ENCODE assay signal across 9 cellular contexts in the genomic region with DNA sequence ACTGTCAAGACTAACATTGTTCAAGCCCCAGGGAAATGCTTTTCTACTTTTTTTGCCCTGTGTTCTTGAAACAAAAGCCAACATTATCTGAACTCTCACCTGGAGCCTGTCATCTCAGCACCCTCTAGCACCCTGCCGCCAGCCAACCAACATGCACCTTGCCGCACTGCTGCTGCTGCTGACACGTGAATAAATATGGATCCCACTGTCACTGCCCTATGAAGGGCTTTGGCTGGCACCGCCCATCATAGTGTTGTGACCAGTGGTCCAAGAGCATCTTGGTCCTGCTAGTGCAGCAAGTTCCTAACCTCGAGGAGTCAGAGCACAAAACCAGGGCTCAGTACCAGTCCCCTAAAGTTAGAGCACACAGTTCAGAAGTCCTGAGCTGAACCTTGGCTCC.
"Had no signal": no experiment of that assay in that cellular context is flagged by ENCODE, and none has a peak within 500 bp of the region (broad histone marks: within the 10 kb centered on the region; RNA-seq: fewer than 3 reads in every experiment).

No MANE protein-coding gene starts in this region.

- DNase-seq: GM23248, GOT3, H7, H9, HCEC 1CT, HFFc6 had no signal

- H2AFZ ChIP-seq: GM23248, GM23338 had no signal

- H3K9ac ChIP-seq: GM23248 had no signal

- H3K4me2 ChIP-seq: GM23338 had no signal

- ATAC-seq: GM23338, HCT116 had no signal

- H3K4me3 ChIP-seq: GM23248, GM23338, HAP-1 had no signal

- H3K27ac ChIP-seq: GM23248 had no signal

- H3K4me1 ChIP-seq: HAP-1 had no signal

- H3K36me3 ChIP-seq: HAP-1 had no signal

- H3K9me3 ChIP-seq: HAP-1 had no signal
